In genomic region chr3:194908972-194909371, GRCh38 we compare ENCODE assay signal across 19 cellular contexts.
DNase-seq lines count a peak whose midpoint lies in the region; ATAC-seq and TF ChIP-seq lines count a peak whose summit lies in the region.
"Had no signal": no experiment of that assay in that cellular context is flagged by ENCODE, and none has a peak within 500 bp of the region (broad histone marks: within the 10 kb centered on the region; RNA-seq: fewer than 3 reads in every experiment).

No MANE protein-coding gene starts in this region.

- TF ChIP-seq CTCF in AG04450 (IDR thresholded peaks at IDR 0.05; ENCODE audit: low read depth, low read length) (0 out of 2 replicates have a peak, but pooled peaks have one; percentile 4), esophagus muscularis mucosa (IDR thresholded peaks at IDR 0.05) (no peak), mucosa of descending colon (IDR thresholded peaks at IDR 0.05) (no peak), chondrocyte (IDR thresholded peaks at IDR 0.05) (no peak)

- no peak for TF ChIP-seq EP300 in esophagus muscularis mucosa (IDR thresholded peaks at IDR 0.05)

- POLR2A ChIA-PET in AG04450 (lab: Yijun Ruan, JAX), result no interaction called here

- no peaks in the 10 kb centered on the region for H3K36me3 Mint-ChIP-seq in chondrocyte (ENCODE audit: low read depth)
- peaks cover 3% of the 10 kb centered on the region for H3K36me3 Mint-ChIP-seq in effector memory CD8-positive, alpha-beta T cell (ENCODE audit: insufficient read depth)

- no peak for TF ChIP-seq POLR2A in esophagus muscularis mucosa (IDR thresholded peaks at IDR 0.05; ENCODE audit: low read depth)

- WGBS in esophagus muscularis mucosa, result 60% methylated on average over 5 of the region's 5 CpGs

- ATAC-seq in mucosa of descending colon, result peak; percentile 59
- no peak for ATAC-seq in effector memory CD8-positive, alpha-beta T cell (replicated peaks)
- ATAC-seq: Panc1 had no signal

- no peak overlapping the region for H3K27ac Mint-ChIP-seq in chondrocyte (ENCODE audit: unreplicated experiment)
- no peak overlapping the region for H3K27ac Mint-ChIP-seq in effector memory CD8-positive, alpha-beta T cell
- H3K27ac Mint-ChIP-seq: CD4-positive, alpha-beta T cell had no signal

- peaks cover 3% of the 10 kb centered on the region for H3K27me3 Mint-ChIP-seq in chondrocyte (ENCODE audit: low read depth)
- peaks cover 28 to 44% of the 10 kb centered on the region in 2 donors for H3K27me3 Mint-ChIP-seq in effector memory CD8-positive, alpha-beta T cell

- no peaks in the 10 kb centered on the region for H3K9me3 ChIP-seq in AG04450 (ENCODE audit: control insufficient read depth, insufficient read depth, low read length)
- H3K9me3 ChIP-seq in esophagus muscularis mucosa, result no peaks in the 10 kb centered on the region
- no peaks in the 10 kb centered on the region for H3K9me3 ChIP-seq in mucosa of descending colon

- CTCF ChIA-PET in AG04450 (lab: Charles Lee), result no interaction called here

- H3K36me3 ChIP-seq in esophagus muscularis mucosa (no peaks in the 10 kb centered on the region), mucosa of descending colon (ENCODE audit: low read depth) (no peaks in the 10 kb centered on the region)

- intact Hi-C loops in esophagus muscularis mucosa (cut with DNase I) (no loop called here), mucosa of descending colon (cut with DNase I, micrococcal nuclease) (no loop called here)

- DNase-seq in AG04450 (ENCODE audit: low read depth, low spot score), result no peak
- peak; percentile 51 for DNase-seq in AG20443 (ENCODE audit: low spot score)
- DNase-seq in esophagus muscularis mucosa (ENCODE audit: extremely low spot score), result peak; percentile 31
- DNase-seq in mucosa of descending colon, result peak in 2 of 3 donors; percentile 44 to 45
- DNase-seq in effector CD4-positive, alpha-beta T cell, result no peak
- DNase-seq in chondrocyte (ENCODE audit: low spot score), result no peak
- DNase-seq in effector memory CD8-positive, alpha-beta T cell, result no peak
- DNase-seq: ACHN; Caco-2; CD4-positive, alpha-beta T cell; GDM1; HCEC 1CT; MM.1S; NCI-H1092 treated with DMSO at 0.1 percent for 48 hours; NCI-H146; NCI-H2081 treated with DMSO at 0.1 percent for 48 hours; NCI-H446 treated with DMSO at 0.1 percent for 48 hours; NCI-H69 had no signal

- H3K27me3 ChIP-seq in AG04450 (ENCODE audit: control insufficient read depth, insufficient read depth, low read length) (peaks cover 22% of the 10 kb centered on the region), esophagus muscularis mucosa (no peaks in the 10 kb centered on the region)

- no peak overlapping the region for H3K27ac ChIP-seq in AG04450 (ENCODE audit: low read depth, low read length)
- H3K27ac ChIP-seq in esophagus muscularis mucosa (replicated peaks in 1 of 4), result no peak overlapping the region

- peaks cover 3% of the 10 kb centered on the region for H3K4me1 Mint-ChIP-seq in chondrocyte (ENCODE audit: low read depth)
- peaks cover 3 to 4% of the 10 kb centered on the region in 2 donors for H3K4me1 Mint-ChIP-seq in effector memory CD8-positive, alpha-beta T cell (ENCODE audit: low read depth in 2 of 2)

- H3K4me1 ChIP-seq in esophagus muscularis mucosa (no peaks in the 10 kb centered on the region), mucosa of descending colon (ENCODE audit: low read depth) (peaks cover 8% of the 10 kb centered on the region)
- H3K4me1 ChIP-seq: Caco-2 had no signal

- no peak overlapping the region for H3K4me3 Mint-ChIP-seq in chondrocyte (ENCODE audit: unreplicated experiment)
- no peak overlapping the region for H3K4me3 Mint-ChIP-seq in effector memory CD8-positive, alpha-beta T cell
- H3K4me3 Mint-ChIP-seq: CD4-positive, alpha-beta T cell had no signal

- peaks cover 2% of the 10 kb centered on the region for H3K9me3 Mint-ChIP-seq in chondrocyte (ENCODE audit: low read depth)
- H3K9me3 Mint-ChIP-seq in effector memory CD8-positive, alpha-beta T cell, result peaks cover 0 to 2% of the 10 kb centered on the region in 2 donors
- H3K9me3 Mint-ChIP-seq: CD4-positive, alpha-beta T cell had no signal

- H3K4me3 ChIP-seq in AG04450 (ENCODE audit: low read depth, low read length), result no peak overlapping the region
- no peak overlapping the region for H3K4me3 ChIP-seq in esophagus muscularis mucosa
- H3K4me3 ChIP-seq in mucosa of descending colon, result no peak overlapping the region

Comparison
In these comparisons a context has a peak if more than half of its experiments do, and no peak if none do; other contexts are left out.
1. DNase-seq: peak in AG20443 (single experiment), esophagus muscularis mucosa (single experiment) and mucosa of descending colon (2 of 3); none in AG04450 (single experiment), effector CD4-positive, alpha-beta T cell (single experiment), chondrocyte (single experiment) and effector memory CD8-positive, alpha-beta T cell (0 of 3).